ENCODE assay signal across 22 cellular contexts in genomic region chr3:63325386-63325785, GRCh38. TPM values are rescaled to one million over a fixed set of nuclear protein-coding genes. Genes with fewer than 3 reads are reported as not detected.
"Had no signal": no experiment of that assay in that cellular context is flagged by ENCODE, and none has a peak within 500 bp of the region (broad histone marks: within the 10 kb centered on the region; RNA-seq: fewer than 3 reads in every experiment).

No MANE protein-coding gene starts in this region.

- H3K27ac ChIP-seq: KMS-11, SJCRH30 had no signal

- FAIRE-seq: K562, RCC 7860 had no signal

- H3K4me1 ChIP-seq: SJCRH30 had no signal

- H3K36me3 ChIP-seq: SJCRH30 had no signal

- H3K9me3 ChIP-seq: SJCRH30 had no signal

- H3K9ac ChIP-seq: KMS-11 had no signal

- H3K4me2 ChIP-seq: KMS-11 had no signal

- H3K4me3 ChIP-seq: K562, SJCRH30 had no signal

- ATAC-seq: K562, SK-N-SH treated with all-trans-retinoic acid at 6 μM for 48 hours had no signal

- H3K27me3 ChIP-seq: SJCRH30 had no signal

- DNase-seq: Kasumi-1, MM.1S, NCI-H1092 treated with DMSO at 0.1 percent for 48 hours, NCI-H1436, NCI-H187, NCI-H2029, NCI-H2081 treated with DMSO at 0.1 percent for 48 hours, NCI-H2171, NCI-H226, NCI-H446, NCI-H510A, NCI-H774, RPMI8226, SHP77 treated with DMSO at 0.1 percent for 48 hours, SJCRH30 had no signal

RNA-seq across cellular contexts. Expression of gene SYNPR, which starts 47.3 kb away (rescaled TPM):
- total RNA-seq: HT1080, K562, M059J, SJCRH30 had no signal
- polyA plus RNA-seq: IgD-negative memory B cell, K562 had no signal
